22 cellular contexts compared by ENCODE assay signal in genomic region chr16:24044467-24044866, GRCh38.
"Had no signal": no experiment of that assay in that cellular context is flagged by ENCODE, and none has a peak within 500 bp of the region (broad histone marks: within the 10 kb centered on the region; RNA-seq: fewer than 3 reads in every experiment).

No MANE protein-coding gene starts in this region.

- H3K79me2 ChIP-seq: hepatocyte had no signal

- H3K27ac ChIP-seq: coronary artery, esophagus muscularis mucosa, foreskin keratinocyte, gastroesophageal sphincter, heart left ventricle, hepatocyte, left lung, lower lobe of right lung had no signal

- H3K27me3 ChIP-seq: dorsolateral prefrontal cortex, foreskin keratinocyte had no signal

- H3K4me3 ChIP-seq: coronary artery, dorsolateral prefrontal cortex, esophagus muscularis mucosa, gastroesophageal sphincter, heart left ventricle, hepatocyte, left lung, lower lobe of right lung had no signal

- H3K4me1 ChIP-seq: esophagus muscularis mucosa, foreskin keratinocyte, gastroesophageal sphincter, heart left ventricle, left lung, lower lobe of right lung had no signal

- FAIRE-seq: colon, endothelial cell of umbilical vein, frontal cortex, islet of Langerhans, keratinocyte had no signal

- H2AFZ ChIP-seq: hepatocyte had no signal

- H3K4me2 ChIP-seq: hepatocyte had no signal

- H3K9me3 ChIP-seq: esophagus muscularis mucosa, gastroesophageal sphincter, heart left ventricle, left lung, lower lobe of right lung had no signal

- ATAC-seq: foreskin keratinocyte, gastroesophageal sphincter, heart left ventricle, left cardiac atrium, left lung, left ventricle myocardium superior, lower lobe of right lung had no signal

- H3K36me3 ChIP-seq: esophagus muscularis mucosa, gastroesophageal sphincter, heart left ventricle, lower lobe of right lung had no signal

- DNase-seq: dermis blood vessel endothelial cell; dorsolateral prefrontal cortex; effector CD4-positive, alpha-beta T cell; effector memory CD4-positive, alpha-beta T cell; foreskin keratinocyte; heart left ventricle; hypothalamus; left cardiac atrium; left lung; left ventricle myocardium superior; lower lobe of right lung; mesendoderm; midbrain had no signal
